Comparison of ENCODE assay signal across 28 cellular contexts in genomic region chr15:73620078-73620477, GRCh38. TPM values are rescaled to one million over a fixed set of nuclear protein-coding genes. Genes with fewer than 3 reads are reported as not detected.
DNase-seq lines count a peak whose midpoint lies in the region; ATAC-seq, FAIRE-seq and TF ChIP-seq lines count a peak whose summit lies in the region.
"Had no signal": no experiment of that assay in that cellular context is flagged by ENCODE, and none has a peak within 500 bp of the region (broad histone marks: within the 10 kb centered on the region; RNA-seq: fewer than 3 reads in every experiment).

No MANE protein-coding gene starts in this region.

- BruUV-seq in HepG2 (replicated peaks; lab: Mats Ljungman, UMichigan) = no TSS peak

- no peak overlapping the region for H3K4me2 ChIP-seq in HepG2 (ENCODE audit: low read depth, low read length)

- no peak for FAIRE-seq in HepG2 (lab: Jason Lieb, UNC)
- FAIRE-seq: GM12892, H54, HTR-8/SVneo had no signal

- no peak overlapping the region for H3K27ac Mint-ChIP-seq in stimulated activated naive CD8-positive, alpha-beta T cell treated with anti-CD3 and anti-CD28 coated beads, Interleukin-15, amount 100 ng/mL, for 72 hours
- H3K27ac Mint-ChIP-seq: CD14-positive monocyte; CD8-positive, alpha-beta memory T cell had no signal

- no peak overlapping the region for H3K4me3 ChIP-seq in HepG2 (replicated peaks in 1 of 3; ENCODE audit: insufficient read depth in 1 of 3, low read depth in 2 of 3, low read length in 3 of 3)
- no peak overlapping the region for H3K4me3 ChIP-seq in right lobe of liver
- peak overlapping the region; percentile 35 for H3K4me3 ChIP-seq in endocrine pancreas (ENCODE audit: control insufficient read depth, insufficient read depth, low read length)
- no peak overlapping the region for H3K4me3 ChIP-seq in neutrophil (ENCODE audit: low read depth in 1 of 2, low read length in 1 of 2)

- POLR2A ChIA-PET in HepG2 (lab: Yijun Ruan, JAX) = interaction anchor here (1.2 kb wide), 1 partner anchor 13 kb away, joined by 5 read pairs; the partner anchor contains the start of gene NPTN

- no peak for TF ChIP-seq RAD21 in HepG2 (CRISPR knock-in tag; IDR thresholded peaks at IDR 0.05)

- H3K27ac ChIP-seq in HepG2 (ENCODE audit: extremely low read length, insufficient read depth, low read length) (no peak overlapping the region), right lobe of liver (no peak overlapping the region), neutrophil (peak overlapping the region; percentile 26)
- H3K27ac ChIP-seq: RWPE1 had no signal

- H3K27me3 Mint-ChIP-seq in stimulated activated naive CD8-positive, alpha-beta T cell treated with anti-CD3 and anti-CD28 coated beads, Interleukin-15, amount 100 ng/mL, for 72 hours = no peaks in the 10 kb centered on the region
- H3K27me3 Mint-ChIP-seq: CD8-positive, alpha-beta memory T cell had no signal

- H4K20me1 ChIP-seq in HepG2 (ENCODE audit: insufficient read depth, low read length) = peaks cover 4% of the 10 kb centered on the region; the same call in 1 of the 2 replicates

- H2AFZ ChIP-seq in HepG2 (ENCODE audit: low read length) = no peak overlapping the region

- H3K36me3 ChIP-seq in HepG2 (replicated peaks in 1 of 2; ENCODE audit: control insufficient read depth in 1 of 2, insufficient read depth in 2 of 2, low read length in 2 of 2) (no peaks in the 10 kb centered on the region), right lobe of liver (no peaks in the 10 kb centered on the region), endocrine pancreas (ENCODE audit: control insufficient read depth, insufficient read depth, low read length) (no peaks in the 10 kb centered on the region), neutrophil (peaks cover 4% of the 10 kb centered on the region)
- H3K36me3 ChIP-seq: BE2C had no signal

- CTCF ChIA-PET in HepG2 (lab: Yijun Ruan, JAX; ENCODE audit: low intra/inter-chr PET ratio, low total read pairs) = no interaction called here

- peaks cover 36% of the 10 kb centered on the region for H3K4me1 ChIP-seq in HepG2 (ENCODE audit: insufficient read depth, low read length)
- peaks cover 0 to 22% (median 7%) of the 10 kb centered on the region in 4 donors for H3K4me1 ChIP-seq in right lobe of liver
- H3K4me1 ChIP-seq in endocrine pancreas (ENCODE audit: control insufficient read depth, insufficient read depth, low read length) = peaks cover 48% of the 10 kb centered on the region
- H3K4me1 ChIP-seq in neutrophil (ENCODE audit: control insufficient read depth in 1 of 2, insufficient read depth in 1 of 2, low read depth in 1 of 2, low read length in 1 of 2) = peaks cover 9 to 17% of the 10 kb centered on the region in 2 experiments
- H3K4me1 ChIP-seq: BE2C had no signal

- in situ Hi-C loops in HepG2 (cut with HindIII; ENCODE audit: extremely low pct_ligation_motif_present, low pct_unique_long_range_greater_than_20kb) = no loop called here

- intact Hi-C loops in HepG2 (cut with micrococcal nuclease; ENCODE audit: unreplicated experiment) = no loop called here
- intact Hi-C loops in right lobe of liver (cut with DNase I) = no loop called here

- no peaks in the 10 kb centered on the region for H3K27me3 ChIP-seq in HepG2 (ENCODE audit: control insufficient read depth in 1 of 2, insufficient read depth in 2 of 2, low read length in 2 of 2)
- no peaks in the 10 kb centered on the region for H3K27me3 ChIP-seq in right lobe of liver
- no peaks in the 10 kb centered on the region for H3K27me3 ChIP-seq in endocrine pancreas (ENCODE audit: control insufficient read depth, insufficient read depth, low read length)
- H3K27me3 ChIP-seq in neutrophil = no peaks in the 10 kb centered on the region
- H3K27me3 ChIP-seq: BE2C had no signal

- H3K4me1 Mint-ChIP-seq in stimulated activated naive CD8-positive, alpha-beta T cell treated with anti-CD3 and anti-CD28 coated beads, Interleukin-15, amount 100 ng/mL, for 72 hours = peaks cover 57% of the 10 kb centered on the region

- H3K9ac ChIP-seq in HepG2 (ENCODE audit: insufficient read depth, low read depth, low read length) (no peak overlapping the region), endocrine pancreas (ENCODE audit: control insufficient read depth, insufficient read depth, low read length) (no peak overlapping the region)

- no peak overlapping the region for H3K4me3 Mint-ChIP-seq in stimulated activated naive CD8-positive, alpha-beta T cell treated with anti-CD3 and anti-CD28 coated beads, Interleukin-15, amount 100 ng/mL, for 72 hours
- H3K4me3 Mint-ChIP-seq: CD14-positive monocyte had no signal

- peaks cover 99% of the 10 kb centered on the region for H3K79me2 ChIP-seq in HepG2 (ENCODE audit: insufficient read depth, low read length)

- TF ChIP-seq EP300 in HepG2 (IDR thresholded peaks at IDR 0.05; ENCODE audit: low read depth in 2 of 2, low read length in 2 of 2) = no peak
- no peak for TF ChIP-seq EP300 in HepG2 (CRISPR knock-in tag; IDR thresholded peaks at IDR 0.05; ENCODE audit: borderline replicate concordance)

- no peaks in the 10 kb centered on the region for H3K9me3 ChIP-seq in HepG2 (ENCODE audit: low read length)
- no peaks in the 10 kb centered on the region for H3K9me3 ChIP-seq in right lobe of liver
- H3K9me3 ChIP-seq in endocrine pancreas (ENCODE audit: control insufficient read depth, low read length) = no peaks in the 10 kb centered on the region
- no peaks in the 10 kb centered on the region for H3K9me3 ChIP-seq in neutrophil
- H3K9me3 ChIP-seq: BE2C had no signal

- no peak for DNase-seq in HepG2 (ENCODE audit: low spot score)
- no peak for DNase-seq in right lobe of liver
- DNase-seq in D341Med (ENCODE audit: low spot score) = no peak
- no peak for DNase-seq in stimulated activated naive CD8-positive, alpha-beta T cell treated with anti-CD3 and anti-CD28 coated beads, Interleukin-15, amount 100 ng/mL, for 72 hours
- no peak for DNase-seq in occipital lobe (lab: John Stamatoyannopoulos, UW)
- DNase-seq: 8988T; ACHN; BE2C; CD8-positive, alpha-beta memory T cell; DND-41; KG1; MM.1S; NCI-H1048; NCI-H1417; NCI-H1694; NCI-H2081; NCI-H748 treated with DMSO at 0.1 percent for 48 hours; NK-92 treated with Interleukin-12 subunit alpha and Interleukin-12 subunit beta, amount 100 ng/mL, for 24 hours; SHP77 had no signal

- TF ChIP-seq CTCF in HepG2 (CRISPR knock-in tag; IDR thresholded peaks at IDR 0.05) (no peak), right lobe of liver (IDR thresholded peaks at IDR 0.05) (no peak), neutrophil (IDR thresholded peaks at IDR 0.05) (no peak)

- TF ChIP-seq POLR2A in HepG2 (IDR thresholded peaks at IDR 0.05; ENCODE audit: insufficient read depth in 1 of 2, low read depth in 2 of 2, low read length in 2 of 2) = no peak
- TF ChIP-seq POLR2A in right lobe of liver (IDR thresholded peaks at IDR 0.05) = no peak

- ATAC-seq in HepG2 (no peak), right lobe of liver (no peak), HG03520 (IDR thresholded peaks at IDR 0.05; ENCODE audit: unreplicated experiment) (no peak)
- ATAC-seq in stimulated activated naive CD8-positive, alpha-beta T cell treated with anti-CD3 and anti-CD28 coated beads, Interleukin-15, amount 100 ng/mL, for 72 hours = no peak
- ATAC-seq: Panc1 had no signal

- no peaks in the 10 kb centered on the region for H3K9me3 Mint-ChIP-seq in stimulated activated naive CD8-positive, alpha-beta T cell treated with anti-CD3 and anti-CD28 coated beads, Interleukin-15, amount 100 ng/mL, for 72 hours
- H3K9me3 Mint-ChIP-seq: CD14-positive monocyte; CD8-positive, alpha-beta memory T cell had no signal

TF ChIP-seq in HepG2, 621 proteins besides CTCF, POLR2A, EP300 and RAD21:
- TF ChIP-seq HNRNPH1 (optimal IDR thresholded peaks at IDR 0.05; ENCODE audit: low read depth, low read length) (no peak), BCL6 (CRISPR knock-in tag; IDR thresholded peaks at IDR 0.05) (peak; percentile 60; the same call in 1 of the 2 replicates)
TF ChIP-seq in HepG2: peak in this region for 1.

RNA-seq across cellular contexts. Expression of gene NPTN, which starts 13.1 kb away (rescaled TPM):
- 57.7 and 110 TPM in 2 replicates for total RNA-seq in HepG2 (2016; rRNA removed; fragmentation: Illumina TruSeq; extraction: Trizol)
- total RNA-seq in HepG2 (2016; cell fraction: cytosol; rRNA removed; fragmentation: Illumina TruSeq; extraction: Trizol; ENCODE audit: low read depth) = 17.2 and 17.9 TPM in 2 replicates
- total RNA-seq in HepG2 (2016; cell fraction: insoluble cytoplasmic fraction; rRNA removed; fragmentation: Illumina TruSeq; extraction: Trizol) = 51.8 and 113 TPM in 2 replicates
- total RNA-seq in HepG2 (2016; cell fraction: membrane; rRNA removed; fragmentation: Illumina TruSeq; extraction: Trizol) = 34.2 and 36.6 TPM in 2 replicates
- total RNA-seq in HepG2 (2016; cell fraction: nucleus; rRNA removed; fragmentation: Illumina TruSeq; extraction: Trizol) = 95.6 and 123 TPM in 2 replicates
- polyA plus RNA-seq in HepG2 (2011; rRNA removed) = 77.8 and 78.0 TPM in 2 replicates
- polyA plus RNA-seq in HepG2 (2011; cell fraction: cytosol; rRNA removed) = 52.1 and 63.6 TPM in 2 replicates
- 68.7 and 71.5 TPM in 2 replicates for polyA plus RNA-seq in HepG2 (2011; cell fraction: nucleus; rRNA removed)
- 70.7 and 70.9 TPM in 2 replicates for polyA plus RNA-seq in HepG2 (2012)
- 10.9 and 14.0 TPM in 2 replicates for polyA plus RNA-seq in HepG2 (2016; cell fraction: cytosol; fragmentation: Illumina TruSeq; extraction: Trizol; ENCODE audit: low read depth)
- polyA plus RNA-seq in HepG2 (2016; cell fraction: insoluble cytoplasmic fraction; fragmentation: Illumina TruSeq; extraction: Trizol; ENCODE audit: low read depth) = 47.9 and 59.8 TPM in 2 replicates
- 19.8 and 23.6 TPM in 2 replicates for polyA plus RNA-seq in HepG2 (2016; cell fraction: membrane; fragmentation: Illumina TruSeq; extraction: Trizol; ENCODE audit: low read depth)
- polyA plus RNA-seq in HepG2 (2016; cell fraction: nucleus; fragmentation: Illumina TruSeq; extraction: Trizol; ENCODE audit: insufficient read depth, low read depth) = 129 and 139 TPM in 2 replicates
- 43.9 and 90.7 TPM in 2 replicates for polyA minus RNA-seq in HepG2 (2011; rRNA and poly(A)+ RNA removed; ENCODE audit: low replicate concordance)
- 43.9 and 44.1 TPM in 2 replicates for polyA minus RNA-seq in HepG2 (2011; cell fraction: cytosol; rRNA and poly(A)+ RNA removed)
- polyA minus RNA-seq in HepG2 (2011; cell fraction: nucleus; rRNA and poly(A)+ RNA removed) = 87.2 and 106 TPM in 2 replicates
- total RNA-seq in right lobe of liver = 10 to 100 TPM; 25.4 to 49.9 (median 35.4) TPM
- total RNA-seq in occipital lobe = 86.1 TPM
